In genomic region chr7:106281919-106282318, GRCh38 we compare ENCODE assay signal across 10 cellular contexts. TPM values are rescaled to one million over a fixed set of nuclear protein-coding genes. Genes with fewer than 3 reads are reported as not detected.
A peak's percentile ranks its signal among the peaks of the same experiment; 100 is the strongest.
DNase-seq lines count a peak whose midpoint lies in the region; ATAC-seq and TF ChIP-seq lines count a peak whose summit lies in the region.
"Had no signal": no experiment of that assay in that cellular context is flagged by ENCODE, and none has a peak within 500 bp of the region (broad histone marks: within the 10 kb centered on the region; RNA-seq: fewer than 3 reads in every experiment).

No MANE protein-coding gene starts in this region.

- dilution Hi-C loops in mammary epithelial cell (cut with HindIII; ENCODE audit: low sequenced_read_pairs) = no loop called here

- intact Hi-C loops in mammary epithelial cell (cut with micrococcal nuclease) = loop anchor here (5.0 kb wide), 2 partner anchors 105 to 455 kb away; no protein-coding TSS in a partner anchor

- peaks cover 40% of the 10 kb centered on the region for H3K4me1 ChIP-seq in OCI-LY1 (ENCODE audit: insufficient read depth, low read length, severe bottlenecking)
- peaks cover 11% of the 10 kb centered on the region for H3K4me1 ChIP-seq in mammary epithelial cell (ENCODE audit: insufficient read depth, low read length)

- no peak overlapping the region for H3K27ac ChIP-seq in OCI-LY1 (ENCODE audit: low read depth, low read length, poor library complexity, severe bottlenecking)
- no peak overlapping the region for H3K27ac ChIP-seq in mammary epithelial cell (ENCODE audit: insufficient read depth, low read depth, low read length)

- H3K36me3 ChIP-seq in GM06990 (ENCODE audit: control insufficient read depth, insufficient read depth, low read length) (no peaks in the 10 kb centered on the region; the same call in 1 of the 2 replicates), OCI-LY1 (ENCODE audit: insufficient read depth, low read length) (peaks cover 7% of the 10 kb centered on the region), mammary epithelial cell (ENCODE audit: insufficient read depth, low read length) (peaks cover 5% of the 10 kb centered on the region)

- no peak for ATAC-seq in HG03521 (IDR thresholded peaks at IDR 0.05; ENCODE audit: unreplicated experiment)
- ATAC-seq in GM21526 (IDR thresholded peaks at IDR 0.05; ENCODE audit: low FRiP score, unreplicated experiment) = no peak

- no peak overlapping the region for H3K9ac ChIP-seq in OCI-LY1 (ENCODE audit: low read length)
- no peak overlapping the region for H3K9ac ChIP-seq in mammary epithelial cell (ENCODE audit: insufficient read depth, low read length)

- TF ChIP-seq CTCF in GM06990 (IDR thresholded peaks at IDR 0.05; ENCODE audit: insufficient read depth, low read length, poor library complexity, severe bottlenecking) = no peak
- no peak for TF ChIP-seq CTCF in OCI-LY1 (IDR thresholded peaks at IDR 0.05; ENCODE audit: low read length)
- TF ChIP-seq CTCF in mammary epithelial cell (conservative IDR thresholded peaks at IDR 0.05 in 1 of 2, IDR thresholded peaks at IDR 0.05 in 1 of 2; ENCODE audit: extremely low read depth in 1 of 2, insufficient read depth in 1 of 2, low read depth in 1 of 2, low read length in 2 of 2) = no peak
- TF ChIP-seq CTCF in neural crest cell (conservative IDR thresholded peaks at IDR 0.05) = no peak
- no peak for TF ChIP-seq CTCF in GM13977 (IDR thresholded peaks at IDR 0.05; ENCODE audit: extremely low read depth, insufficient read depth, missing control alignments)

- H3K4me3 ChIP-seq in GM06990 (replicated peaks; ENCODE audit: low read depth, low read length) (peak overlapping the region; percentile 67), OCI-LY1 (ENCODE audit: low read depth, low read length, poor library complexity, severe bottlenecking) (peak overlapping the region; percentile 77), mammary epithelial cell (replicated peaks in 1 of 3; ENCODE audit: insufficient read depth in 1 of 3, low read depth in 2 of 3, low read length in 3 of 3) (peak overlapping the region in 1 of 3 experiments; percentile 83)

- H3K9me3 ChIP-seq in OCI-LY1 (ENCODE audit: low read length) = no peaks in the 10 kb centered on the region
- no peaks in the 10 kb centered on the region for H3K9me3 ChIP-seq in mammary epithelial cell (replicated peaks; ENCODE audit: insufficient read depth, low read length)

- H3K27me3 Mint-ChIP-seq in neural crest cell (ENCODE audit: low read depth) = no peaks in the 10 kb centered on the region

- CTCF ChIA-PET in mammary epithelial cell (lab: Charles Lee; ENCODE audit: low non-redundant PET) = no interaction called here

- H4K20me1 ChIP-seq in OCI-LY1 (ENCODE audit: insufficient read depth, low read length) (no peaks in the 10 kb centered on the region), mammary epithelial cell (ENCODE audit: insufficient read depth, low read length) (no peaks in the 10 kb centered on the region)

- no peaks in the 10 kb centered on the region for H3K9me2 ChIP-seq in OCI-LY1 (ENCODE audit: low read depth, low read length)

- no peaks in the 10 kb centered on the region for H3F3A ChIP-seq in OCI-LY1 (ENCODE audit: insufficient read depth, low read length)

- 100% methylated on average over 3 of the region's 3 CpGs for WGBS in mammary epithelial cell (ENCODE audit: low coverage, missing lambda C conversion rate)

- H3K36me3 Mint-ChIP-seq in neural crest cell (ENCODE audit: low read depth) = no peaks in the 10 kb centered on the region

- no TSS peak for BruUV-seq in mammary epithelial cell (replicated peaks; lab: Mats Ljungman, UMichigan)

- no peak for DNase-seq in GM06990 (ENCODE audit: extremely low read depth, insufficient read length)
- no peak for DNase-seq in mammary epithelial cell
- DNase-seq in neural crest cell (ENCODE audit: low read depth, low spot score) = no peak
- DNase-seq in GM13977 (ENCODE audit: low spot score) = no peak
- DNase-seq: islet precursor cell, NCI-H510A treated with DMSO at 0.1 percent for 48 hours, SIG-M5 had no signal

- H3K9me3 Mint-ChIP-seq in neural crest cell = no peaks in the 10 kb centered on the region

- in situ Hi-C loops in mammary epithelial cell (cut with MboI; ENCODE audit: low sequenced_read_pairs in 2 of 2) = loop anchor here in 1 of 2 donors (10.0 kb wide), 1 partner anchor 143 kb away; no protein-coding TSS in a partner anchor
- in situ Hi-C loops in GM13977 (cut with MboI; ENCODE audit: low pct_unique_long_range_greater_than_20kb, low sequenced_read_pairs, unreplicated experiment) = no loop called here

- H3K4me2 ChIP-seq in OCI-LY1 (ENCODE audit: low read length) (peak overlapping the region; percentile 95), mammary epithelial cell (ENCODE audit: insufficient read depth, low read depth, low read length) (peak overlapping the region; percentile 91)

- no peak overlapping the region for H3K27ac Mint-ChIP-seq in neural crest cell (ENCODE audit: unreplicated experiment)

- H3K79me2 ChIP-seq in OCI-LY1 (ENCODE audit: insufficient read depth, low read length) (peaks cover 67% of the 10 kb centered on the region), mammary epithelial cell (ENCODE audit: insufficient read depth, low read length) (peaks cover 79% of the 10 kb centered on the region)

- H3K4me1 Mint-ChIP-seq in neural crest cell = peaks cover 35% of the 10 kb centered on the region

- H2AFZ ChIP-seq in OCI-LY1 (ENCODE audit: low read length) = no peak overlapping the region
- no peak overlapping the region for H2AFZ ChIP-seq in mammary epithelial cell (ENCODE audit: low read depth, low read length)

- H3K27me3 ChIP-seq in GM06990 (replicated peaks; ENCODE audit: control insufficient read depth, insufficient read depth, low read length) = no peaks in the 10 kb centered on the region
- H3K27me3 ChIP-seq in OCI-LY1 (ENCODE audit: insufficient read depth, low read length) = no peaks in the 10 kb centered on the region
- H3K27me3 ChIP-seq in mammary epithelial cell (ENCODE audit: insufficient read depth, low read length) = no peaks in the 10 kb centered on the region

- H3K4me3 Mint-ChIP-seq in neural crest cell = peak overlapping the region; percentile 43

RNA-seq across cellular contexts. Expression of gene NAMPT, which starts 2.9 kb away (rescaled TPM):
- total RNA-seq in mammary epithelial cell (100 to 1,000 TPM in 1 of 2 donors, 10 to 100 TPM in 1; 93.7 to 132 TPM), neural crest cell (52.7 and 57.7 TPM in 2 replicates)
- 55.5 TPM for polyA plus RNA-seq in mammary epithelial cell
- polyA minus RNA-seq in mammary epithelial cell = 35.1 TPM
